Comparison of ENCODE assay signal across 1 cellular context in the genomic region with DNA sequence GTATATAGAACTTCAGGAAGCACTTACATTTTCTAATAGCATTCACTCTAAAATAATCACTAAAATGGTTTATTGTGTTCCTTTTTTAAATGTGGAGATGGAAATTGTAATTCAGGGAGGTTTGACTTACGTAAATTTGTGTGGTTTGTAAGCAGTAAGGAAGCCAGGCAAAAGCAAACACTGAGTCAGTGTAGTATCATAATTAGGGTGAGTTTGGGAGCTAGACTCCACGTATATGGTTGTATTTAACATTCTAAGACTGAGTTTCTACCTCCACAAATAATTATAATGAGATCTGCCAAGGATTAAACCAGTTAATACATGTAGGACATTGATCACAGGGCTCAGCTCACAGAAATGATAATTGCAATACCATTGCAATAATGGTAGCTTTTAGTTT.
TF ChIP-seq lines count a peak whose summit lies in the region.

No MANE protein-coding gene starts in this region.

TF ChIP-seq in WTC11, 78 proteins besides CTCF, POLR2A, EP300 and RAD21 (continued from another document):
- TF ChIP-seq, protein P1, sequence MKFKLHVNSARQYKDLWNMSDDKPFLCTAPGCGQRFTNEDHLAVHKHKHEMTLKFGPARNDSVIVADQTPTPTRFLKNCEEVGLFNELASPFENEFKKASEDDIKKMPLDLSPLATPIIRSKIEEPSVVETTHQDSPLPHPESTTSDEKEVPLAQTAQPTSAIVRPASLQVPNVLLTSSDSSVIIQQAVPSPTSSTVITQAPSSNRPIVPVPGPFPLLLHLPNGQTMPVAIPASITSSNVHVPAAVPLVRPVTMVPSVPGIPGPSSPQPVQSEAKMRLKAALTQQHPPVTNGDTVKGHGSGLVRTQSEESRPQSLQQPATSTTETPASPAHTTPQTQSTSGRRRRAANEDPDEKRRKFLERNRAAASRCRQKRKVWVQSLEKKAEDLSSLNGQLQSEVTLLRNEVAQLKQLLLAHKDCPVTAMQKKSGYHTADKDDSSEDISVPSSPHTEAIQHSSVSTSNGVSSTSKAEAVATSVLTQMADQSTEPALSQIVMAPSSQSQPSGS (CRISPR knock-in tag; IDR thresholded peaks at IDR 0.05; ENCODE audit: borderline replicate concordance, low read depth), result no peak
- TF ChIP-seq FOXK1 (CRISPR knock-in tag; IDR thresholded peaks at IDR 0.05), result no peak
- TF ChIP-seq PREB (CRISPR knock-in tag; IDR thresholded peaks at IDR 0.05; ENCODE audit: borderline replicate concordance), result no peak
- TF ChIP-seq, protein P2, sequence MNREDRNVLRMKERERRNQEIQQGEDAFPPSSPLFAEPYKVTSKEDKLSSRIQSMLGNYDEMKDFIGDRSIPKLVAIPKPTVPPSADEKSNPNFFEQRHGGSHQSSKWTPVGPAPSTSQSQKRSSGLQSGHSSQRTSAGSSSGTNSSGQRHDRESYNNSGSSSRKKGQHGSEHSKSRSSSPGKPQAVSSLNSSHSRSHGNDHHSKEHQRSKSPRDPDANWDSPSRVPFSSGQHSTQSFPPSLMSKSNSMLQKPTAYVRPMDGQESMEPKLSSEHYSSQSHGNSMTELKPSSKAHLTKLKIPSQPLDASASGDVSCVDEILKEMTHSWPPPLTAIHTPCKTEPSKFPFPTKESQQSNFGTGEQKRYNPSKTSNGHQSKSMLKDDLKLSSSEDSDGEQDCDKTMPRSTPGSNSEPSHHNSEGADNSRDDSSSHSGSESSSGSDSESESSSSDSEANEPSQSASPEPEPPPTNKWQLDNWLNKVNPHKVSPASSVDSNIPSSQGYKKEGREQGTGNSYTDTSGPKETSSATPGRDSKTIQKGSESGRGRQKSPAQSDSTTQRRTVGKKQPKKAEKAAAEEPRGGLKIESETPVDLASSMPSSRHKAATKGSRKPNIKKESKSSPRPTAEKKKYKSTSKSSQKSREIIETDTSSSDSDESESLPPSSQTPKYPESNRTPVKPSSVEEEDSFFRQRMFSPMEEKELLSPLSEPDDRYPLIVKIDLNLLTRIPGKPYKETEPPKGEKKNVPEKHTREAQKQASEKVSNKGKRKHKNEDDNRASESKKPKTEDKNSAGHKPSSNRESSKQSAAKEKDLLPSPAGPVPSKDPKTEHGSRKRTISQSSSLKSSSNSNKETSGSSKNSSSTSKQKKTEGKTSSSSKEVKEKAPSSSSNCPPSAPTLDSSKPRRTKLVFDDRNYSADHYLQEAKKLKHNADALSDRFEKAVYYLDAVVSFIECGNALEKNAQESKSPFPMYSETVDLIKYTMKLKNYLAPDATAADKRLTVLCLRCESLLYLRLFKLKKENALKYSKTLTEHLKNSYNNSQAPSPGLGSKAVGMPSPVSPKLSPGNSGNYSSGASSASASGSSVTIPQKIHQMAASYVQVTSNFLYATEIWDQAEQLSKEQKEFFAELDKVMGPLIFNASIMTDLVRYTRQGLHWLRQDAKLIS (CRISPR knock-in tag; IDR thresholded peaks at IDR 0.05; ENCODE audit: borderline replicate concordance), result no peak
- no peak for TF ChIP-seq EMX1 (CRISPR knock-in tag; IDR thresholded peaks at IDR 0.05)
- TF ChIP-seq JAZF1 (CRISPR knock-in tag; IDR thresholded peaks at IDR 0.05), result no peak
- TF ChIP-seq CBFB (CRISPR knock-in tag; IDR thresholded peaks at IDR 0.05; ENCODE audit: low read depth), result no peak
- TF ChIP-seq FOXJ3 (CRISPR knock-in tag; IDR thresholded peaks at IDR 0.05; ENCODE audit: borderline replicate concordance), result no peak
- TF ChIP-seq, protein P3, sequence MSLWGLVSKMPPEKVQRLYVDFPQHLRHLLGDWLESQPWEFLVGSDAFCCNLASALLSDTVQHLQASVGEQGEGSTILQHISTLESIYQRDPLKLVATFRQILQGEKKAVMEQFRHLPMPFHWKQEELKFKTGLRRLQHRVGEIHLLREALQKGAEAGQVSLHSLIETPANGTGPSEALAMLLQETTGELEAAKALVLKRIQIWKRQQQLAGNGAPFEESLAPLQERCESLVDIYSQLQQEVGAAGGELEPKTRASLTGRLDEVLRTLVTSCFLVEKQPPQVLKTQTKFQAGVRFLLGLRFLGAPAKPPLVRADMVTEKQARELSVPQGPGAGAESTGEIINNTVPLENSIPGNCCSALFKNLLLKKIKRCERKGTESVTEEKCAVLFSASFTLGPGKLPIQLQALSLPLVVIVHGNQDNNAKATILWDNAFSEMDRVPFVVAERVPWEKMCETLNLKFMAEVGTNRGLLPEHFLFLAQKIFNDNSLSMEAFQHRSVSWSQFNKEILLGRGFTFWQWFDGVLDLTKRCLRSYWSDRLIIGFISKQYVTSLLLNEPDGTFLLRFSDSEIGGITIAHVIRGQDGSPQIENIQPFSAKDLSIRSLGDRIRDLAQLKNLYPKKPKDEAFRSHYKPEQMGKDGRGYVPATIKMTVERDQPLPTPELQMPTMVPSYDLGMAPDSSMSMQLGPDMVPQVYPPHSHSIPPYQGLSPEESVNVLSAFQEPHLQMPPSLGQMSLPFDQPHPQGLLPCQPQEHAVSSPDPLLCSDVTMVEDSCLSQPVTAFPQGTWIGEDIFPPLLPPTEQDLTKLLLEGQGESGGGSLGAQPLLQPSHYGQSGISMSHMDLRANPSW (CRISPR knock-in tag; conservative IDR thresholded peaks at IDR 0.05; ENCODE audit: low read depth), result no peak
